ENCODE assay signal across 18 cellular contexts in the genomic region with DNA sequence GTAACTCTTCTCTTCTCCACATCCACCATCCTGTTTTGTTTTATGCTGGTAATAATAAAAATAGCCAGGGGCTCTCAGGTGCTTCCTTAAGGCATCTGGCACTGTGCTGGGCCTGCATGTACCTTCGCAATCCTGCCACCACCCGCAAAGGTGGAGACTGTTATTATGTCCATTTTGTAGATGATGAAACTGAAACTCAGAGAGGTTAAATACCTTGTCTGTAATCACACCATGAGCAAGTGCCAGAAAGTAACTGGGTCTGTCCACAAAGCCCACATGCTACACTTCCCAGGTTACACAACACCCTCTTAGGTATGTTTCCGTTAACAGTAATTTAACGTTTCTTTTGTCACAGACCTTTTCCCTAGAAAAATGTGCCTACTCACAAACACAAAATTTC. TPM values are rescaled to one million over a fixed set of nuclear protein-coding genes. Genes with fewer than 3 reads are reported as not detected.
A peak's percentile ranks its signal among the peaks of the same experiment; 100 is the strongest.
DNase-seq lines count a peak whose midpoint lies in the region; ATAC-seq, FAIRE-seq and TF ChIP-seq lines count a peak whose summit lies in the region.
"Had no signal": no experiment of that assay in that cellular context is flagged by ENCODE, and none has a peak within 500 bp of the region (broad histone marks: within the 10 kb centered on the region; RNA-seq: fewer than 3 reads in every experiment).

No MANE protein-coding gene starts in this region.

- CTCF ChIA-PET in A549 (lab: Yijun Ruan, JAX): no interaction called here
- CTCF ChIA-PET in activated naive CD4-positive, alpha-beta T cell treated with anti-CD3 and anti-CD28 coated beads for 36 hours (lab: Charles Lee): interaction anchor here (0.6 kb wide), 1 partner anchor 1638 kb away, joined by 6 read pairs; no protein-coding TSS in a partner anchor

- H3K4me1 Mint-ChIP-seq in activated naive CD4-positive, alpha-beta T cell treated with anti-CD3 and anti-CD28 coated beads for 36 hours (ENCODE audit: low read depth): peaks cover 17% of the 10 kb centered on the region

- no peak for FAIRE-seq in A549 (lab: Jason Lieb, UNC)
- FAIRE-seq: G401.6 had no signal

- H3K27ac Mint-ChIP-seq in activated naive CD4-positive, alpha-beta T cell treated with anti-CD3 and anti-CD28 coated beads for 36 hours: no peak overlapping the region
- H3K27ac Mint-ChIP-seq: mesothelial cell of epicardium had no signal

- no peaks in the 10 kb centered on the region; the same call in 1 of the 2 replicates for H3K36me3 ChIP-seq in OCI-LY1 (ENCODE audit: insufficient read depth, low read length)
- H3K36me3 ChIP-seq in muscle layer of colon (ENCODE audit: insufficient read depth, low read length): peaks cover 30% of the 10 kb centered on the region
- H3K36me3 ChIP-seq in prostate gland: no peaks in the 10 kb centered on the region
- H3K36me3 ChIP-seq: brain microvascular endothelial cell had no signal

- no peaks in the 10 kb centered on the region for H4K20me1 ChIP-seq in OCI-LY1 (ENCODE audit: insufficient read depth, low read length)

- no peaks in the 10 kb centered on the region for H3K36me3 Mint-ChIP-seq in activated naive CD4-positive, alpha-beta T cell treated with anti-CD3 and anti-CD28 coated beads for 36 hours (ENCODE audit: low read depth)
- H3K36me3 Mint-ChIP-seq: mesothelial cell of epicardium had no signal

- H3K27ac ChIP-seq in A549 (peak overlapping the region; percentile 93 to 95; a peak in 4 of 6 replicates), OCI-LY1 (ENCODE audit: low read depth, low read length, poor library complexity, severe bottlenecking) (peak overlapping the region; percentile 24), muscle layer of colon (ENCODE audit: low read depth, low read length) (peak overlapping the region; percentile 88), prostate gland (no peak overlapping the region)
- H3K27ac ChIP-seq: PC-9, SK-N-MC had no signal

- no peak overlapping the region for H3K4me3 Mint-ChIP-seq in activated naive CD4-positive, alpha-beta T cell treated with anti-CD3 and anti-CD28 coated beads for 36 hours
- H3K4me3 Mint-ChIP-seq: activated naive CD4-positive, alpha-beta T cell treated with anti-CD3 and anti-CD28 coated beads, Interleukin-2, amount 10 ng/mL, durations not matched to agents 7 days and 5 days; mesothelial cell of epicardium had no signal

- H3K4me2 ChIP-seq in A549 (no peak overlapping the region), OCI-LY1 (ENCODE audit: low read length) (no peak overlapping the region)
- H3K4me2 ChIP-seq: PC-9 had no signal

- no peak for TF ChIP-seq EP300 in A549 (IDR thresholded peaks at IDR 0.05)

- no peaks in the 10 kb centered on the region for H3K9me3 ChIP-seq in A549
- H3K9me3 ChIP-seq in OCI-LY1 (ENCODE audit: low read length): no peaks in the 10 kb centered on the region
- no peaks in the 10 kb centered on the region for H3K9me3 ChIP-seq in muscle layer of colon (ENCODE audit: low read length)
- H3K9me3 ChIP-seq in prostate gland: no peaks in the 10 kb centered on the region

- no peak for DNase-seq in A549 (ENCODE audit: low read depth in 1 of 2, low spot score in 1 of 2)
- no peak for DNase-seq in KBM-7
- no peak for DNase-seq in Right ventricle myocardium inferior (ENCODE audit: missing footprints)
- no peak for DNase-seq in activated naive CD4-positive, alpha-beta T cell treated with anti-CD3 and anti-CD28 coated beads for 36 hours
- DNase-seq in prostate gland (ENCODE audit: low spot score): no peak
- DNase-seq: activated CD8-positive, alpha-beta memory T cell treated with anti-CD3 and anti-CD28 coated beads for 24 hours; activated naive CD4-positive, alpha-beta T cell treated with anti-CD3 and anti-CD28 coated beads, Interleukin-2, amount 10 ng/mL, durations not matched to agents 7 days and 5 days; brain microvascular endothelial cell; dorsolateral prefrontal cortex; NCI-H2029; NCI-H510A treated with DMSO at 0.1 percent for 48 hours; PC-9 had no signal

- no peak for TF ChIP-seq RAD21 in A549 (conservative IDR thresholded peaks at IDR 0.05 in 1 of 2, IDR thresholded peaks at IDR 0.05 in 1 of 2)

- peaks cover 87% of the 10 kb centered on the region for H3K4me1 ChIP-seq in A549
- H3K4me1 ChIP-seq in OCI-LY1 (ENCODE audit: insufficient read depth, low read length, severe bottlenecking): peaks cover 51% of the 10 kb centered on the region
- H3K4me1 ChIP-seq in muscle layer of colon (ENCODE audit: insufficient read depth, low read length): peaks cover 96% of the 10 kb centered on the region
- no peaks in the 10 kb centered on the region for H3K4me1 ChIP-seq in prostate gland (replicated peaks)

- ATAC-seq in A549 (no peak), GM18867 (IDR thresholded peaks at IDR 0.05; ENCODE audit: unreplicated experiment) (peak; percentile 24), Right ventricle myocardium inferior (no peak)

- in situ Hi-C loops in KBM-7 (cut with MboI; ENCODE audit: low pct_unique_long_range_greater_than_20kb, low sequenced_read_pairs): no loop called here

- H3K9me2 ChIP-seq in OCI-LY1 (ENCODE audit: low read depth, low read length): no peaks in the 10 kb centered on the region

- TF ChIP-seq POLR2A in A549 (IDR thresholded peaks at IDR 0.05; ENCODE audit: low read length) (no peak), prostate gland (IDR thresholded peaks at IDR 0.05) (no peak)

- TF ChIP-seq CTCF in A549 (IDR thresholded peaks at IDR 0.05): no peak
- TF ChIP-seq CTCF in OCI-LY1 (IDR thresholded peaks at IDR 0.05; ENCODE audit: low read length): no peak
- no peak for TF ChIP-seq CTCF in prostate gland (IDR thresholded peaks at IDR 0.05)

- WGBS in A549 (ENCODE audit: missing lambda C conversion rate): 82% methylated on average over 4 of the region's 4 CpGs
- WGBS in prostate gland: 91% methylated on average over 4 of the region's 4 CpGs

- H3K9me3 Mint-ChIP-seq in activated naive CD4-positive, alpha-beta T cell treated with anti-CD3 and anti-CD28 coated beads for 36 hours: no peaks in the 10 kb centered on the region
- H3K9me3 Mint-ChIP-seq: activated naive CD4-positive, alpha-beta T cell treated with anti-CD3 and anti-CD28 coated beads, Interleukin-2, amount 10 ng/mL, durations not matched to agents 7 days and 5 days; mesothelial cell of epicardium had no signal

- H3F3A ChIP-seq in OCI-LY1 (ENCODE audit: insufficient read depth, low read length): no peaks in the 10 kb centered on the region

- H3K9ac ChIP-seq in OCI-LY1 (ENCODE audit: low read length): no peak overlapping the region
- H3K9ac ChIP-seq in muscle layer of colon (ENCODE audit: low read length): no peak overlapping the region

- no peak overlapping the region for H2AFZ ChIP-seq in OCI-LY1 (ENCODE audit: low read length)
- H2AFZ ChIP-seq: PC-9 had no signal

- POLR2A ChIA-PET in A549 (lab: Yijun Ruan, JAX): no interaction called here

- H3K4me3 ChIP-seq in A549 (no peak overlapping the region), OCI-LY1 (ENCODE audit: low read depth, low read length, poor library complexity, severe bottlenecking) (no peak overlapping the region), muscle layer of colon (ENCODE audit: low read depth in 1 of 2, low read length in 2 of 2) (no peak overlapping the region), prostate gland (no peak overlapping the region)
- H3K4me3 ChIP-seq: dorsolateral prefrontal cortex, PC-9, SK-N-MC had no signal

- no peaks in the 10 kb centered on the region for H3K79me2 ChIP-seq in OCI-LY1 (ENCODE audit: insufficient read depth, low read length)

- intact Hi-C loops in Right ventricle myocardium inferior (cut with DNase I): no loop called here
- intact Hi-C loops in activated naive CD4-positive, alpha-beta T cell treated with anti-CD3 and anti-CD28 coated beads for 36 hours (cut with micrococcal nuclease): no loop called here
- intact Hi-C loops in prostate gland (cut with DNase I): no loop called here

- no peaks in the 10 kb centered on the region for H3K27me3 ChIP-seq in OCI-LY1 (ENCODE audit: insufficient read depth, low read length)
- no peaks in the 10 kb centered on the region for H3K27me3 ChIP-seq in muscle layer of colon (ENCODE audit: control insufficient read depth in 1 of 2, insufficient read depth in 2 of 2, low read length in 2 of 2)
- H3K27me3 ChIP-seq in prostate gland (replicated peaks; ENCODE audit: insufficient read depth): no peaks in the 10 kb centered on the region
- H3K27me3 ChIP-seq: brain microvascular endothelial cell had no signal

- H3K27me3 Mint-ChIP-seq in activated naive CD4-positive, alpha-beta T cell treated with anti-CD3 and anti-CD28 coated beads for 36 hours (ENCODE audit: low read depth): no peaks in the 10 kb centered on the region

TF ChIP-seq in A549, 52 proteins besides CTCF, POLR2A, EP300 and RAD21 (continues in another document):
- TF ChIP-seq ESRRA (IDR thresholded peaks at IDR 0.05; ENCODE audit: borderline replicate concordance, low read length) (no peak), MYC (IDR thresholded peaks at IDR 0.05; ENCODE audit: borderline replicate concordance, low read length) (no peak), RCOR1 (IDR thresholded peaks at IDR 0.05; ENCODE audit: low read depth, low read length) (no peak), ZC3H11A (IDR thresholded peaks at IDR 0.05) (no peak), EHF (CRISPR knock-in tag; IDR thresholded peaks at IDR 0.05) (no peak), HOXB5 (CRISPR knock-in tag; IDR thresholded peaks at IDR 0.05) (no peak), JUNB (IDR thresholded peaks at IDR 0.05) (no peak), CHD2 (IDR thresholded peaks at IDR 0.05; ENCODE audit: low read length, partially characterized antibody) (no peak), FOSB (CRISPR knock-in tag; IDR thresholded peaks at IDR 0.05) (no peak), HEYL (CRISPR knock-in tag; IDR thresholded peaks at IDR 0.05) (no peak), HOXA7 (CRISPR knock-in tag; IDR thresholded peaks at IDR 0.05) (no peak), CEBPB (IDR thresholded peaks at IDR 0.05) (no peak), SREBF2 (IDR thresholded peaks at IDR 0.05) (no peak)
- TF ChIP-seq, protein P1, sequence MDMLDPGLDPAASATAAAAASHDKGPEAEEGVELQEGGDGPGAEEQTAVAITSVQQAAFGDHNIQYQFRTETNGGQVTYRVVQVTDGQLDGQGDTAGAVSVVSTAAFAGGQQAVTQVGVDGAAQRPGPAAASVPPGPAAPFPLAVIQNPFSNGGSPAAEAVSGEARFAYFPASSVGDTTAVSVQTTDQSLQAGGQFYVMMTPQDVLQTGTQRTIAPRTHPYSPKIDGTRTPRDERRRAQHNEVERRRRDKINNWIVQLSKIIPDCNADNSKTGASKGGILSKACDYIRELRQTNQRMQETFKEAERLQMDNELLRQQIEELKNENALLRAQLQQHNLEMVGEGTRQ (IDR thresholded peaks at IDR 0.05): no peak

RNA-seq across cellular contexts. Expression of a gene that starts 27.0 kb away (rescaled TPM):
- 144 and 154 TPM in 2 replicates for polyA plus RNA-seq in A549 (2011; rRNA removed)
- polyA plus RNA-seq in A549 (2012; cell fraction: cytosol; rRNA removed): 37.9 and 48.1 TPM in 2 replicates
- polyA plus RNA-seq in A549 (2012; cell fraction: nucleus; rRNA removed): 111 and 112 TPM in 2 replicates
- polyA plus RNA-seq in A549 (2017; fragmentation: RNase III; extraction: RNeasy Plus Mini Kit Qiagen cat#74134 plus additional on column Dnase treatment): 125 to 187 TPM (median 159 TPM) in 3 replicates
- 199 and 240 TPM in 2 replicates for polyA minus RNA-seq in A549 (2011; rRNA and poly(A)+ RNA removed)
- 7.6 TPM for total RNA-seq in Right ventricle myocardium inferior
- total RNA-seq in activated naive CD4-positive, alpha-beta T cell treated with anti-CD3 and anti-CD28 coated beads for 36 hours: 1 to 10 TPM; 2.5 to 2.8 TPM
- total RNA-seq in prostate gland: 10 to 100 TPM in 1 of 2 donors, 1 to 10 TPM in 1; 9.7 to 21.0 TPM

Comparison
In these comparisons a context has a peak if more than half of its experiments do, and no peak if none do; other contexts are left out.
1. H3K27ac ChIP-seq: peak in A549 (2 of 2), OCI-LY1 (single experiment) and muscle layer of colon (single experiment); none in prostate gland (0 of 2).